Comparison of ENCODE assay signal across 12 cellular contexts in the genomic region with DNA sequence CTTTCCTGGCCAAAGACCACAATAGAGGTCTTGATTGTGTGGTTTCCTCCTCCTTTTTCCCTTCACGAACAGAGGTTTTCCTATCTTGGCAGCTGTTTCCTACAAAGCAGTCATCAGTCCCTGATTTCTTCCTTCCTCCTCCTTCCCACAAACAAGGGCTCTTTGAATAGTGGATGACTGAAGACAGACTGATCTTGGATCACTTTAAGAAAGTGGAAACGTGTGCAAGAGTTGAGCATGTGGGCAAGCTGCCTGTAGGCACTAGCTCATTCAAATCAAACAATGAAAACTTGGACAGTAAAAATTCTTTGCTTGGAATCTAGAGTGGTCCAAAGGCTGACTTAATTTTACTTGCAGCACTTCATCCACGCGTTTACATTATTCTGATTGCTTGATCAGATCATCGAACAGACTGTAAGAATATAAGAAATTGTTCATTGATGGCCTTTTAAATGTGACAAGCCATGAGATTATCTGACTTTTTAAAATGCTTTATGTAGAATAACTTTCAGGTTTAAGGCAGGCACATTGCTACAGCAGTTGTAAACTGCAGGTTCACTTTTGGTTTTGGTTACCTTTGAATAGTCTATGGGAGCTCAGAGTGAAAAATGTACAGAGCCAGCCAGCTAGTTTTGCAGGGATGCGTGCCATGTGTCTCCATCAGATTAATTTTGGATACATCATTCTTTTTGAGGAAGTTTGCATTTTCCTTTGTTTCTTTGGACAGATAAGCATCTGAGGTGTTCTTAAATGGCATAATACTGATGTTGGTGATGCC. TPM values are rescaled to one million over a fixed set of nuclear protein-coding genes. Genes with fewer than 3 reads are reported as not detected.
DNase-seq lines count a peak whose midpoint lies in the region; ATAC-seq, FAIRE-seq and TF ChIP-seq lines count a peak whose summit lies in the region.
"Had no signal": no experiment of that assay in that cellular context is flagged by ENCODE, and none has a peak within 500 bp of the region (broad histone marks: within the 10 kb centered on the region; RNA-seq: fewer than 3 reads in every experiment).

No MANE protein-coding gene starts in this region.

- no peak overlapping the region for H3K4me2 ChIP-seq in HepG2 (ENCODE audit: low read depth, low read length)
- no peak overlapping the region for H3K4me2 ChIP-seq in mesenchymal stem cell (ENCODE audit: low read length, poor library complexity, severe bottlenecking)

- H3K36me3 ChIP-seq in right lobe of liver (no peaks in the 10 kb centered on the region), HepG2 (replicated peaks in 1 of 2; ENCODE audit: control insufficient read depth in 1 of 2, insufficient read depth in 2 of 2, low read length in 2 of 2) (no peaks in the 10 kb centered on the region), mesenchymal stem cell (ENCODE audit: control insufficient read depth in 1 of 2, insufficient read depth in 2 of 2, low read depth in 1 of 2, low read length in 2 of 2) (peaks cover 0 to 3% of the 10 kb centered on the region in 2 experiments)
- H3K36me3 ChIP-seq: tibial artery had no signal

- H2AFZ ChIP-seq in HepG2 (ENCODE audit: low read length) (no peak overlapping the region), mesenchymal stem cell (ENCODE audit: low read depth, low read length) (no peak overlapping the region)

- peak overlapping the region; percentile 44 for H3K4me3 Mint-ChIP-seq in endothelial cell (ENCODE audit: unreplicated experiment)
- H3K4me3 Mint-ChIP-seq in CD4-positive, alpha-beta T cell, result no peak overlapping the region
- H3K4me3 Mint-ChIP-seq: activated B cell treated with CpG ODN at 0.5 μM for 24 hours; activated T-helper 17 cell treated with anti-CD3 and anti-CD28 coated beads, Interleukin-2, amount 50 U/mL, for 72 hours had no signal

- no peaks in the 10 kb centered on the region for H3K9me3 Mint-ChIP-seq in endothelial cell (ENCODE audit: unreplicated experiment)
- H3K9me3 Mint-ChIP-seq in CD4-positive, alpha-beta T cell, result no peaks in the 10 kb centered on the region
- H3K9me3 Mint-ChIP-seq: activated B cell treated with CpG ODN at 0.5 μM for 24 hours; activated T-helper 17 cell treated with anti-CD3 and anti-CD28 coated beads, Interleukin-2, amount 50 U/mL, for 72 hours had no signal

- H2BK5ac ChIP-seq in mesenchymal stem cell (ENCODE audit: low read depth, low read length, poor library complexity, severe bottlenecking), result no peak overlapping the region

- H3K79me1 ChIP-seq in mesenchymal stem cell (replicated peaks; ENCODE audit: low read length, poor library complexity, severe bottlenecking), result peaks cover 6% of the 10 kb centered on the region

- no peaks in the 10 kb centered on the region; the same call in 1 of the 2 replicates for H4K20me1 ChIP-seq in HepG2 (ENCODE audit: insufficient read depth, low read length)

- TF ChIP-seq EP300 in HepG2 (IDR thresholded peaks at IDR 0.05; ENCODE audit: low read depth in 2 of 2, low read length in 2 of 2) (no peak), HepG2 (CRISPR knock-in tag; IDR thresholded peaks at IDR 0.05; ENCODE audit: borderline replicate concordance) (no peak)

- no peak for FAIRE-seq in HepG2 (lab: Jason Lieb, UNC)

- CTCF ChIA-PET in HepG2 (lab: Yijun Ruan, JAX; ENCODE audit: low intra/inter-chr PET ratio, low total read pairs), result no interaction called here
- CTCF ChIA-PET in CD4-positive, alpha-beta T cell (lab: Charles Lee), result no interaction called here

- no peak for TF ChIP-seq RAD21 in HepG2 (CRISPR knock-in tag; IDR thresholded peaks at IDR 0.05)

- H4K8ac ChIP-seq in mesenchymal stem cell (ENCODE audit: low read length), result no peak overlapping the region

- H3K4me3 ChIP-seq in right lobe of liver (no peak overlapping the region), HepG2 (replicated peaks in 1 of 3; ENCODE audit: insufficient read depth in 1 of 3, low read depth in 2 of 3, low read length in 3 of 3) (no peak overlapping the region), mesenchymal stem cell (ENCODE audit: insufficient read depth in 1 of 2, low read depth in 1 of 2, low read length in 2 of 2) (peak overlapping the region in 1 of 2 experiments; percentile 31)
- H3K4me3 ChIP-seq: tibial artery had no signal

- H3K27ac ChIP-seq in right lobe of liver (no peak overlapping the region), HepG2 (ENCODE audit: extremely low read length, insufficient read depth, low read length) (no peak overlapping the region), mesenchymal stem cell (ENCODE audit: low read length, poor library complexity, severe bottlenecking) (no peak overlapping the region)
- H3K27ac ChIP-seq in CD4-positive, alpha-beta T cell (ENCODE audit: low read depth, low read length), result no peak overlapping the region

- POLR2A ChIA-PET in HepG2 (lab: Yijun Ruan, JAX), result no interaction called here
- POLR2A ChIA-PET in CD4-positive, alpha-beta T cell (lab: Charles Lee), result no interaction called here

- no peak overlapping the region for H3K14ac ChIP-seq in mesenchymal stem cell (ENCODE audit: low read length in 2 of 2)

- ATAC-seq in right lobe of liver (peak; percentile 48 to 83 (median 80)), HepG2 (no peak), GM21367 (IDR thresholded peaks at IDR 0.05; ENCODE audit: unreplicated experiment) (no peak)
- ATAC-seq in CD4-positive, alpha-beta T cell (ENCODE audit: poor library complexity), result no peak
- ATAC-seq: activated T-helper 17 cell treated with anti-CD3 and anti-CD28 coated beads, Interleukin-2, amount 50 U/mL, for 72 hours had no signal

- no peak overlapping the region for H3K4ac ChIP-seq in mesenchymal stem cell (ENCODE audit: low read depth in 1 of 2, low read length in 2 of 2)

- H2AK5ac ChIP-seq in mesenchymal stem cell (ENCODE audit: low read length, severe bottlenecking), result no peak overlapping the region

- TF ChIP-seq CTCF in right lobe of liver (IDR thresholded peaks at IDR 0.05), result no peak
- no peak for TF ChIP-seq CTCF in HepG2 (CRISPR knock-in tag; IDR thresholded peaks at IDR 0.05)
- TF ChIP-seq CTCF in endothelial cell (IDR thresholded peaks at IDR 0.05; ENCODE audit: unreplicated experiment), result no peak
- no peak for TF ChIP-seq CTCF in CD4-positive, alpha-beta T cell (IDR thresholded peaks at IDR 0.05)

- no peak for TF ChIP-seq POLR2A in right lobe of liver (IDR thresholded peaks at IDR 0.05)
- no peak for TF ChIP-seq POLR2A in HepG2 (IDR thresholded peaks at IDR 0.05; ENCODE audit: insufficient read depth in 1 of 2, low read depth in 2 of 2, low read length in 2 of 2)

- H3K27ac Mint-ChIP-seq in endothelial cell (ENCODE audit: unreplicated experiment), result peak overlapping the region; percentile 91
- no peak overlapping the region for H3K27ac Mint-ChIP-seq in CD4-positive, alpha-beta T cell
- H3K27ac Mint-ChIP-seq: activated B cell treated with CpG ODN at 0.5 μM for 24 hours; activated T-helper 17 cell treated with anti-CD3 and anti-CD28 coated beads, Interleukin-2, amount 50 U/mL, for 72 hours had no signal

- no peak overlapping the region for H2BK120ac ChIP-seq in mesenchymal stem cell (ENCODE audit: low read depth, low read length)

- no peak overlapping the region for H2BK12ac ChIP-seq in mesenchymal stem cell (ENCODE audit: low read length in 2 of 2)

- in situ Hi-C loops in HepG2 (cut with HindIII; ENCODE audit: extremely low pct_ligation_motif_present, low pct_unique_long_range_greater_than_20kb), result no loop called here

- no peak overlapping the region for H4K91ac ChIP-seq in mesenchymal stem cell (ENCODE audit: low read length)

- WGBS in right lobe of liver (ENCODE audit: insufficient coverage, low coverage, low lambda C conversion rate, missing lambda C conversion rate), result 36% methylated on average over 6 of the region's 6 CpGs
- 40% methylated on average over 6 of the region's 6 CpGs for WGBS in HepG2 (ENCODE audit: low lambda C conversion rate)
- WGBS in mesenchymal stem cell, result 81% methylated on average over 5 of the region's 6 CpGs

- H3K4me1 ChIP-seq in right lobe of liver (peaks cover 0 to 25% (median 0%) of the 10 kb centered on the region in 4 donors), HepG2 (ENCODE audit: insufficient read depth, low read length) (no peaks in the 10 kb centered on the region), mesenchymal stem cell (ENCODE audit: control insufficient read depth, insufficient read depth, low read depth, low read length) (no peaks in the 10 kb centered on the region)

- no TSS peak for BruUV-seq in HepG2 (replicated peaks; lab: Mats Ljungman, UMichigan)

- H3K23ac ChIP-seq in mesenchymal stem cell (ENCODE audit: low read length in 2 of 2), result no peak overlapping the region

- H3K9ac ChIP-seq in HepG2 (ENCODE audit: insufficient read depth, low read depth, low read length) (no peak overlapping the region), mesenchymal stem cell (ENCODE audit: low read length) (peak overlapping the region; percentile 76)

- DNase-seq in right lobe of liver (no peak), HepG2 (ENCODE audit: low spot score) (no peak), endothelial cell (ENCODE audit: low spot score) (peak; percentile 21), mesenchymal stem cell (peak; percentile 47), HUDEP-2 (lab: John Stamatoyannopoulos, UW; ENCODE audit: unreplicated experiment in 76 of 76) (no peak), middle frontal gyrus (ENCODE audit: extremely low spot score, low spot score) (no peak)
- DNase-seq in CD4-positive, alpha-beta T cell, result no peak
- DNase-seq: activated B cell treated with CpG ODN at 0.5 μM for 24 hours, hypothalamus, tibial artery had no signal

- no peak overlapping the region for H2BK15ac ChIP-seq in mesenchymal stem cell (ENCODE audit: low read depth, poor library complexity, severe bottlenecking)

- intact Hi-C loops in right lobe of liver (cut with DNase I), result no loop called here
- intact Hi-C loops in HepG2 (cut with micrococcal nuclease; ENCODE audit: unreplicated experiment), result no loop called here
- intact Hi-C loops in CD4-positive, alpha-beta T cell (cut with DNase I, micrococcal nuclease), result no loop called here

- no peak overlapping the region for H3K18ac ChIP-seq in mesenchymal stem cell (ENCODE audit: low read depth in 1 of 2, low read length in 2 of 2)

- peaks cover 53% of the 10 kb centered on the region for H3K4me1 Mint-ChIP-seq in endothelial cell (ENCODE audit: unreplicated experiment)
- H3K4me1 Mint-ChIP-seq in CD4-positive, alpha-beta T cell (ENCODE audit: low read depth), result no peaks in the 10 kb centered on the region
- H3K4me1 Mint-ChIP-seq: activated B cell treated with CpG ODN at 0.5 μM for 24 hours; activated T-helper 17 cell treated with anti-CD3 and anti-CD28 coated beads, Interleukin-2, amount 50 U/mL, for 72 hours had no signal

- H3K27me3 ChIP-seq in right lobe of liver (no peaks in the 10 kb centered on the region), HepG2 (ENCODE audit: control insufficient read depth in 1 of 2, insufficient read depth in 2 of 2, low read length in 2 of 2) (no peaks in the 10 kb centered on the region), mesenchymal stem cell (ENCODE audit: control insufficient read depth in 1 of 2, insufficient read depth in 1 of 2, low read length in 2 of 2) (no peaks in the 10 kb centered on the region)
- no peaks in the 10 kb centered on the region for H3K27me3 ChIP-seq in CD4-positive, alpha-beta T cell (ENCODE audit: control insufficient read depth, insufficient read depth, low read length)
- H3K27me3 ChIP-seq: tibial artery had no signal

- peaks cover 20% of the 10 kb centered on the region for H3K79me2 ChIP-seq in HepG2 (ENCODE audit: insufficient read depth, low read length)

- H3K27me3 Mint-ChIP-seq in endothelial cell (ENCODE audit: unreplicated experiment), result no peaks in the 10 kb centered on the region
- H3K27me3 Mint-ChIP-seq in CD4-positive, alpha-beta T cell, result no peaks in the 10 kb centered on the region
- H3K27me3 Mint-ChIP-seq: activated B cell treated with CpG ODN at 0.5 μM for 24 hours; activated T-helper 17 cell treated with anti-CD3 and anti-CD28 coated beads, Interleukin-2, amount 50 U/mL, for 72 hours had no signal

- H3K9me3 ChIP-seq in right lobe of liver, result no peaks in the 10 kb centered on the region
- no peaks in the 10 kb centered on the region for H3K9me3 ChIP-seq in HepG2 (ENCODE audit: low read length)
- H3K9me3 ChIP-seq in mesenchymal stem cell (ENCODE audit: control insufficient read depth, low read length), result no peaks in the 10 kb centered on the region
- no peaks in the 10 kb centered on the region for H3K9me3 ChIP-seq in CD4-positive, alpha-beta T cell (ENCODE audit: control insufficient read depth, low read length)
- H3K9me3 ChIP-seq: tibial artery had no signal

- H3K36me3 Mint-ChIP-seq in endothelial cell (ENCODE audit: low read depth, unreplicated experiment), result peaks cover 6% of the 10 kb centered on the region
- no peaks in the 10 kb centered on the region for H3K36me3 Mint-ChIP-seq in CD4-positive, alpha-beta T cell (ENCODE audit: low read depth)

RNA-seq across cellular contexts. Expression of a gene that starts 34.4 kb away (rescaled TPM):
- total RNA-seq in right lobe of liver (10 to 100 TPM; 38.0 to 72.3 (median 51.2) TPM), HepG2 (2016; rRNA removed; fragmentation: Illumina TruSeq; extraction: Trizol) (14.5 and 15.3 TPM in 2 replicates), endothelial cell (ENCODE audit: unreplicated experiment) (85.4 TPM)
- 2.2 and 2.8 TPM in 2 replicates for total RNA-seq in HepG2 (2016; cell fraction: cytosol; rRNA removed; fragmentation: Illumina TruSeq; extraction: Trizol; ENCODE audit: low read depth)
- 12.1 and 14.0 TPM in 2 replicates for total RNA-seq in HepG2 (2016; cell fraction: insoluble cytoplasmic fraction; rRNA removed; fragmentation: Illumina TruSeq; extraction: Trizol)
- total RNA-seq in HepG2 (2016; cell fraction: membrane; rRNA removed; fragmentation: Illumina TruSeq; extraction: Trizol), result 6.3 and 8.1 TPM in 2 replicates
- 24.7 TPM in 2 replicates for total RNA-seq in HepG2 (2016; cell fraction: nucleus; rRNA removed; fragmentation: Illumina TruSeq; extraction: Trizol)
- polyA plus RNA-seq in HepG2 (2011; rRNA removed), result 31.6 and 38.5 TPM in 2 replicates
- polyA plus RNA-seq in HepG2 (2011; cell fraction: cytosol; rRNA removed), result 13.1 and 16.5 TPM in 2 replicates
- 24.9 and 42.3 TPM in 2 replicates for polyA plus RNA-seq in HepG2 (2011; cell fraction: nucleus; rRNA removed)
- polyA plus RNA-seq in HepG2 (2012), result 15.8 and 17.3 TPM in 2 replicates
- polyA plus RNA-seq in HepG2 (2016; cell fraction: cytosol; fragmentation: Illumina TruSeq; extraction: Trizol; ENCODE audit: low read depth), result 0.76 and 0.86 TPM in 2 replicates
- polyA plus RNA-seq in HepG2 (2016; cell fraction: insoluble cytoplasmic fraction; fragmentation: Illumina TruSeq; extraction: Trizol; ENCODE audit: low read depth), result 9.3 and 11.0 TPM in 2 replicates
- polyA plus RNA-seq in HepG2 (2016; cell fraction: membrane; fragmentation: Illumina TruSeq; extraction: Trizol; ENCODE audit: low read depth), result 3.0 and 3.2 TPM in 2 replicates
- 20.1 and 21.6 TPM in 2 replicates for polyA plus RNA-seq in HepG2 (2016; cell fraction: nucleus; fragmentation: Illumina TruSeq; extraction: Trizol; ENCODE audit: insufficient read depth, low read depth)
- 32.9 TPM in 1 of 2 replicates, not detected in the other for polyA minus RNA-seq in HepG2 (2011; rRNA and poly(A)+ RNA removed; ENCODE audit: low replicate concordance)
- 27.5 and 29.9 TPM in 2 replicates for polyA minus RNA-seq in HepG2 (2011; cell fraction: cytosol; rRNA and poly(A)+ RNA removed)
- 95.0 and 96.0 TPM in 2 replicates for polyA minus RNA-seq in HepG2 (2011; cell fraction: nucleus; rRNA and poly(A)+ RNA removed)
- 194 TPM for polyA plus RNA-seq in mesenchymal stem cell (2013, experiment 1 of 2)
- polyA plus RNA-seq in mesenchymal stem cell (2013, experiment 2 of 2), result 192 TPM
- not detected for total RNA-seq in CD4-positive, alpha-beta T cell
- total RNA-seq: activated B cell treated with CpG ODN at 0.5 μM for 24 hours; activated T-helper 17 cell treated with anti-CD3 and anti-CD28 coated beads, Interleukin-2, amount 50 U/mL, for 72 hours had no signal

Comparison
In these comparisons a context has a peak if more than half of its experiments do, and no peak if none do; other contexts are left out.
1. ATAC-seq: peak in right lobe of liver (4 of 4); none in HepG2 (single experiment), GM21367 (single experiment) and CD4-positive, alpha-beta T cell (single experiment).
2. DNase-seq: peak in endothelial cell (single experiment) and mesenchymal stem cell (single experiment); none in right lobe of liver (0 of 3), HepG2 (single experiment), HUDEP-2 (0 of 76), CD4-positive, alpha-beta T cell (0 of 10) and middle frontal gyrus (single experiment).